ENCODE assay signal across 12 cellular contexts in the genomic region with DNA sequence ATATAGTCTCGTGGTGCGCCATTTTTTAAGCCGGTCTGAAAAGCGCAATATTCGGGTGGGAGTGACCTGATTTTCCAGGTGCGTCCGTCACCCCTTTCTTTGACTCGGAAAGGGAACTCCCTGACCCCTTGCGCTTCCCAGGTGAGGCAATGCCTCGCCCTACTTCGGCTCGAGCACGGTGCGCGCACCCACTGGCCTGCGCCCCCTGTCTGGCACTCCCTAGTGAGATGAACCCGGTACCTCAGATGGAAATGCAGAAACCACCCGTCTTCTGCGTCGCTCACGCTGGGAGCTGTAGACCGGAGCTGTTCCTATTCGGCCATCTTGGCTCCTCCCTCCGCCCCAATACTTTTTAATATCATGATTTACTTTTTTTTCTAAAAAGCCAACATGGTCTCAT. TPM values are rescaled to one million over a fixed set of nuclear protein-coding genes. Genes with fewer than 3 reads are reported as not detected.
DNase-seq lines count a peak whose midpoint lies in the region; ATAC-seq and TF ChIP-seq lines count a peak whose summit lies in the region.
"Not testable (repeated sequence)": the region's sequence is repeated elsewhere in the genome, so short reads cannot be mapped to it uniquely, and the experiment has no call there.
"Had no signal": no experiment of that assay in that cellular context is flagged by ENCODE, and none has a peak within 500 bp of the region (broad histone marks: within the 10 kb centered on the region; RNA-seq: fewer than 3 reads in every experiment).

No MANE protein-coding gene starts in this region.

- H3K36me3 ChIP-seq in PC-3 (ENCODE audit: low read depth, low read length); colonic mucosa; hepatocyte (replicated peaks; ENCODE audit: insufficient read depth, low read depth): not testable (repeated sequence)

- not testable (repeated sequence) for H3K27me3 ChIP-seq in H9 (ENCODE audit: insufficient read depth, low read length); PC-3 (ENCODE audit: low read length); colonic mucosa; hepatocyte

- not testable (repeated sequence) for H2AK5ac ChIP-seq in H9 (ENCODE audit: insufficient read length, low read length)

- not testable (repeated sequence) for H2BK5ac ChIP-seq in H9 (ENCODE audit: insufficient read length, low read length)

- no CpG with 5 or more reads among the region's 24 CpGs for WGBS in H9 (ENCODE audit: extremely low coverage, insufficient read length, low lambda C conversion rate)
- 79% methylated on average over 19 of the region's 24 CpGs for WGBS in hepatocyte (ENCODE audit: low lambda C conversion rate, missing lambda C conversion rate)

- CTCF ChIA-PET in PC-3 (lab: Charles Lee) = interaction anchor here (0.6 kb wide), 1 partner anchor 46 kb away, joined by 3 read pairs; no protein-coding TSS in a partner anchor

- not testable (repeated sequence) for H3K23me2 ChIP-seq in H9 (ENCODE audit: insufficient read length, low read depth, low read length, poor library complexity, severe bottlenecking)

- not testable (repeated sequence) for H3K4me2 ChIP-seq in H9 (ENCODE audit: insufficient read depth, insufficient read length, low read length)
- H3K4me2 ChIP-seq in PC-3 (ENCODE audit: low read length) (0 out of 2 replicates have a peak overlapping the region, but pooled peaks have one; percentile 59), hepatocyte (peak overlapping the region; percentile 47)

- not testable (repeated sequence) for H3K36me3 Mint-ChIP-seq in H9 (ENCODE audit: insufficient read depth in 1 of 3, low read depth in 3 of 3); neural crest cell (ENCODE audit: low read depth)

- H3K9me2 ChIP-seq in PC-3 (replicated peaks; ENCODE audit: low read length); hepatocyte (replicated peaks; ENCODE audit: insufficient read depth): not testable (repeated sequence)

- H4K20me1 ChIP-seq in H9 (ENCODE audit: control insufficient read depth, insufficient read depth, insufficient read length); PC-3 (ENCODE audit: low read length); hepatocyte (ENCODE audit: insufficient read depth, poor library complexity, severe bottlenecking): not testable (repeated sequence)

- H2BK15ac ChIP-seq in H9 (ENCODE audit: low read depth, low read length) = not testable (repeated sequence)

- not testable (repeated sequence) for H3K9me3 ChIP-seq in H9 (ENCODE audit: control insufficient read depth, low read depth, low read length); PC-3 (ENCODE audit: low read length); colonic mucosa; hepatocyte (ENCODE audit: low read depth)

- H3K27me3 Mint-ChIP-seq in H9 (ENCODE audit: low read depth) = peaks cover 11% of the 10 kb centered on the region
- peaks cover 28% of the 10 kb centered on the region for H3K27me3 Mint-ChIP-seq in neural crest cell (ENCODE audit: low read depth)

- not testable (repeated sequence) for H2BK120ac ChIP-seq in H9 (ENCODE audit: low read depth, low read length, poor library complexity, severe bottlenecking)

- not testable (repeated sequence) for H4K8ac ChIP-seq in H9 (replicated peaks; ENCODE audit: insufficient read length, low read depth, low read length)

- H2BK12ac ChIP-seq in H9 (ENCODE audit: insufficient read length, low read depth, low read length) = not testable (repeated sequence)

- H3K4me3 ChIP-seq in PC-3 (ENCODE audit: low read length) (peak overlapping the region; percentile 50), colonic mucosa (peak overlapping the region; percentile 24)
- not testable (repeated sequence) for H3K4me3 ChIP-seq in hepatocyte

- not testable (repeated sequence) for H3K79me2 ChIP-seq in H9 (ENCODE audit: insufficient read depth, low read length); PC-3 (ENCODE audit: low read length); hepatocyte

- H3K4me1 Mint-ChIP-seq in H9, neural crest cell: not testable (repeated sequence)

- intact Hi-C loops in PC-3 (cut with micrococcal nuclease); colonic mucosa (cut with DNase I): not testable (repeated sequence)

- not testable (repeated sequence) for H3K18ac ChIP-seq in H9 (ENCODE audit: insufficient read length, low read depth, low read length)

- H4K91ac ChIP-seq in H9 (ENCODE audit: insufficient read length, low read depth, low read length) = not testable (repeated sequence)

- not testable (repeated sequence) for H3K56ac ChIP-seq in H9 (ENCODE audit: insufficient read length, low read depth, low read length)

- TF ChIP-seq CTCF in C4-2B (conservative IDR thresholded peaks at IDR 0.05) = peak; percentile 24; the same call in 1 of the 2 replicates
- TF ChIP-seq CTCF in H9 (conservative IDR thresholded peaks at IDR 0.05); PC-3 (conservative IDR thresholded peaks at IDR 0.05; ENCODE audit: low read depth, low read length); colonic mucosa (IDR thresholded peaks at IDR 0.05); hepatocyte (IDR thresholded peaks at IDR 0.05; ENCODE audit: poor library complexity); neural crest cell (conservative IDR thresholded peaks at IDR 0.05): not testable (repeated sequence)

- not testable (repeated sequence) for H3K9ac ChIP-seq in H9 (ENCODE audit: extremely low read depth, insufficient read length, low read length); PC-3 (ENCODE audit: low read length); colonic mucosa (ENCODE audit: low read depth in 2 of 2, low read length in 2 of 2)

- not testable (repeated sequence) for H3T11ph ChIP-seq in H9 (ENCODE audit: low read length)

- not testable (repeated sequence) for H3F3A ChIP-seq in PC-3 (ENCODE audit: low read length, unreplicated experiment)

- H3K4me3 Mint-ChIP-seq in H9 = peak overlapping the region; percentile 40 to 61; a peak in 3 of 5 replicates
- H3K4me3 Mint-ChIP-seq in neural crest cell = peak overlapping the region; percentile 83

- not testable (repeated sequence) for H2AFZ ChIP-seq in H9 (ENCODE audit: low read length); PC-3 (ENCODE audit: low read length); hepatocyte

- not testable (repeated sequence) for DNase-seq in H9; PC-3; colonic mucosa; hepatocyte (ENCODE audit: low spot score); neural crest cell (ENCODE audit: low read depth, low spot score)
- peak; percentile 34 for DNase-seq in NCI-H146 (lab: John Stamatoyannopoulos, UW)

- not testable (repeated sequence) for H3K79me1 ChIP-seq in H9 (ENCODE audit: insufficient read depth, low read depth, low read length, poor library complexity, severe bottlenecking)

- H3K4me1 ChIP-seq in H9 (ENCODE audit: insufficient read depth, low read length); PC-3 (ENCODE audit: insufficient read depth, low read length); colonic mucosa; hepatocyte (ENCODE audit: insufficient read depth): not testable (repeated sequence)

- peak overlapping the region; percentile 52; the same call in 1 of the 2 replicates for H3K14ac ChIP-seq in H9 (ENCODE audit: insufficient read depth, low read length)

- H3K27ac Mint-ChIP-seq in H9; neural crest cell (ENCODE audit: unreplicated experiment): not testable (repeated sequence)

- not testable (repeated sequence) for H3K4ac ChIP-seq in H9 (ENCODE audit: low read depth, low read length)

- H3K27ac ChIP-seq in C4-2B = peak overlapping the region; percentile 52
- not testable (repeated sequence) for H3K27ac ChIP-seq in H9 (ENCODE audit: insufficient read length, low read depth, low read length); PC-3 (ENCODE audit: low read length); colonic mucosa; hepatocyte

- POLR2A ChIA-PET in PC-3 (lab: Charles Lee; ENCODE audit: unreplicated experiment) = interaction anchor here (0.7 kb wide), 1 partner anchor 46 kb away, joined by 4 read pairs; no protein-coding TSS in a partner anchor

- H4K5ac ChIP-seq in H9 (ENCODE audit: insufficient read length, low read depth, low read length) = not testable (repeated sequence)

- H3K9me3 Mint-ChIP-seq in H9, neural crest cell: not testable (repeated sequence)

- H3K23ac ChIP-seq in H9 (ENCODE audit: insufficient read length, low read depth, low read length) = not testable (repeated sequence)

- BruUV-seq in PC-3 (replicated peaks; lab: Mats Ljungman, UMichigan) = TSS peak; percentile 78

- not testable (repeated sequence) for H2BK20ac ChIP-seq in H9 (ENCODE audit: low read depth, low read length, poor library complexity, severe bottlenecking)

- ATAC-seq in PC-3 = not testable (repeated sequence)

RNA-seq across cellular contexts. Expression of a gene that starts 19.9 kb away (rescaled TPM):
- total RNA-seq in H9 (2021) = 37.8 and 41.5 TPM in 2 replicates
- total RNA-seq in PC-3 (2014; rRNA removed) = not detected in 2 replicates
- not detected for total RNA-seq in colonic mucosa
- total RNA-seq in hepatocyte = not detected in 2 replicates
- polyA plus RNA-seq in hepatocyte = 0.13 and 0.19 TPM in 2 replicates
- not detected in 2 replicates for total RNA-seq in neural crest cell
- total RNA-seq: A172; CD8-positive, alpha-beta memory T cell; HFFc6; RPMI7951 had no signal
- polyA plus RNA-seq: AG04450; CD8-positive, alpha-beta memory T cell had no signal

Comparison
In these comparisons a context has a peak if more than half of its experiments do, and no peak if none do; other contexts are left out.
1. RNA of a gene that starts 19.9 kb away (total RNA-seq): 37.8 to 41.5 TPM in H9; not detected in PC-3, not detected in colonic mucosa, not detected in hepatocyte and not detected in neural crest cell; every median in the first group is over 10 times any median in the second.